In genomic region chr5:132853323-132853722, GRCh38 we compare ENCODE assay signal across 1 cellular context.
TF ChIP-seq lines count a peak whose summit lies in the region.

No MANE protein-coding gene starts in this region.

TF ChIP-seq in HepG2, 621 proteins besides CTCF, POLR2A, EP300 and RAD21 (continues in another document):
- TF ChIP-seq HOXD1 (CRISPR knock-in tag; IDR thresholded peaks at IDR 0.05) (no peak), ZSCAN12 (CRISPR knock-in tag; IDR thresholded peaks at IDR 0.05) (no peak), YEATS4 (CRISPR knock-in tag; IDR thresholded peaks at IDR 0.05; ENCODE audit: borderline replicate concordance) (no peak), RXRA (CRISPR knock-in tag; IDR thresholded peaks at IDR 0.05) (no peak), ZNF34 (CRISPR knock-in tag; IDR thresholded peaks at IDR 0.05; ENCODE audit: borderline replicate concordance) (no peak), NCOA2 (CRISPR knock-in tag; IDR thresholded peaks at IDR 0.05) (peak; percentile 34; the same call in 1 of the 2 replicates), HDAC2 (CRISPR knock-in tag; IDR thresholded peaks at IDR 0.05) (0 out of 2 replicates have a peak, but pooled peaks have one; percentile 14), SMC3 (IDR thresholded peaks at IDR 0.05; ENCODE audit: low read length) (no peak), ZNF121 (CRISPR knock-in tag; IDR thresholded peaks at IDR 0.05) (no peak), SP2 (CRISPR knock-in tag; IDR thresholded peaks at IDR 0.05) (no peak), NKX3-1 (CRISPR knock-in tag; IDR thresholded peaks at IDR 0.05) (no peak), CEBPZ (IDR thresholded peaks at IDR 0.05; ENCODE audit: low read length) (no peak), PPARG (CRISPR knock-in tag; conservative IDR thresholded peaks at IDR 0.05) (no peak), FOXA3 (CRISPR knock-in tag; IDR thresholded peaks at IDR 0.05) (peak; percentile 37; the same call in 1 of the 2 replicates), ZBTB38 (CRISPR knock-in tag; IDR thresholded peaks at IDR 0.05) (no peak), CBX2 (IDR thresholded peaks at IDR 0.05; ENCODE audit: low read depth, low read length) (no peak), CBX2 (CRISPR knock-in tag; IDR thresholded peaks at IDR 0.05; ENCODE audit: low read depth) (no peak), TCF7 (IDR thresholded peaks at IDR 0.05; ENCODE audit: low read depth) (peak; percentile 18; the same call in 1 of the 2 replicates), ZNF792 (CRISPR knock-in tag; IDR thresholded peaks at IDR 0.05) (0 out of 2 replicates have a peak, but pooled peaks have one; percentile 30), ARID5B (CRISPR knock-in tag; IDR thresholded peaks at IDR 0.05) (peak; percentile 44; the same call in 1 of the 2 replicates), TGIF2 (CRISPR knock-in tag; IDR thresholded peaks at IDR 0.05) (no peak), SAP130 (CRISPR knock-in tag; IDR thresholded peaks at IDR 0.05; ENCODE audit: low read depth) (peak; percentile 31), ZNF616 (CRISPR knock-in tag; IDR thresholded peaks at IDR 0.05; ENCODE audit: low read depth) (no peak), EZH2 (conservative IDR thresholded peaks at IDR 0.05; ENCODE audit: low read depth, low read length) (no peak), RARA (CRISPR knock-in tag; IDR thresholded peaks at IDR 0.05) (peak; percentile 46; the same call in 1 of the 2 replicates)
- TF ChIP-seq, protein P1, sequence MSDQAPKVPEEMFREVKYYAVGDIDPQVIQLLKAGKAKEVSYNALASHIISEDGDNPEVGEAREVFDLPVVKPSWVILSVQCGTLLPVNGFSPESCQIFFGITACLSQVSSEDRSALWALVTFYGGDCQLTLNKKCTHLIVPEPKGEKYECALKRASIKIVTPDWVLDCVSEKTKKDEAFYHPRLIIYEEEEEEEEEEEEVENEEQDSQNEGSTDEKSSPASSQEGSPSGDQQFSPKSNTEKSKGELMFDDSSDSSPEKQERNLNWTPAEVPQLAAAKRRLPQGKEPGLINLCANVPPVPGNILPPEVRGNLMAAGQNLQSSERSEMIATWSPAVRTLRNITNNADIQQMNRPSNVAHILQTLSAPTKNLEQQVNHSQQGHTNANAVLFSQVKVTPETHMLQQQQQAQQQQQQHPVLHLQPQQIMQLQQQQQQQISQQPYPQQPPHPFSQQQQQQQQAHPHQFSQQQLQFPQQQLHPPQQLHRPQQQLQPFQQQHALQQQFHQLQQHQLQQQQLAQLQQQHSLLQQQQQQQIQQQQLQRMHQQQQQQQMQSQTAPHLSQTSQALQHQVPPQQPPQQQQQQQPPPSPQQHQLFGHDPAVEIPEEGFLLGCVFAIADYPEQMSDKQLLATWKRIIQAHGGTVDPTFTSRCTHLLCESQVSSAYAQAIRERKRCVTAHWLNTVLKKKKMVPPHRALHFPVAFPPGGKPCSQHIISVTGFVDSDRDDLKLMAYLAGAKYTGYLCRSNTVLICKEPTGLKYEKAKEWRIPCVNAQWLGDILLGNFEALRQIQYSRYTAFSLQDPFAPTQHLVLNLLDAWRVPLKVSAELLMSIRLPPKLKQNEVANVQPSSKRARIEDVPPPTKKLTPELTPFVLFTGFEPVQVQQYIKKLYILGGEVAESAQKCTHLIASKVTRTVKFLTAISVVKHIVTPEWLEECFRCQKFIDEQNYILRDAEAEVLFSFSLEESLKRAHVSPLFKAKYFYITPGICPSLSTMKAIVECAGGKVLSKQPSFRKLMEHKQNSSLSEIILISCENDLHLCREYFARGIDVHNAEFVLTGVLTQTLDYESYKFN (CRISPR knock-in tag; conservative IDR thresholded peaks at IDR 0.05), result 0 out of 2 replicates have a peak, but pooled peaks have one; percentile 38
- TF ChIP-seq, protein P2, sequence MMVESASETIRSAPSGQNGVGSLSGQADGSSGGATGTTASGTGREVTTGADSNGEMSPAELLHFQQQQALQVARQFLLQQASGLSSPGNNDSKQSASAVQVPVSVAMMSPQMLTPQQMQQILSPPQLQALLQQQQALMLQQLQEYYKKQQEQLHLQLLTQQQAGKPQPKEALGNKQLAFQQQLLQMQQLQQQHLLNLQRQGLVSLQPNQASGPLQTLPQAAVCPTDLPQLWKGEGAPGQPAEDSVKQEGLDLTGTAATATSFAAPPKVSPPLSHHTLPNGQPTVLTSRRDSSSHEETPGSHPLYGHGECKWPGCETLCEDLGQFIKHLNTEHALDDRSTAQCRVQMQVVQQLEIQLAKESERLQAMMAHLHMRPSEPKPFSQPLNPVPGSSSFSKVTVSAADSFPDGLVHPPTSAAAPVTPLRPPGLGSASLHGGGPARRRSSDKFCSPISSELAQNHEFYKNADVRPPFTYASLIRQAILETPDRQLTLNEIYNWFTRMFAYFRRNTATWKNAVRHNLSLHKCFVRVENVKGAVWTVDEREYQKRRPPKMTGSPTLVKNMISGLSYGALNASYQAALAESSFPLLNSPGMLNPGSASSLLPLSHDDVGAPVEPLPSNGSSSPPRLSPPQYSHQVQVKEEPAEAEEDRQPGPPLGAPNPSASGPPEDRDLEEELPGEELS (CRISPR knock-in tag; IDR thresholded peaks at IDR 0.05), result peak; percentile 23; the same call in 1 of the 2 replicates
- TF ChIP-seq, protein P3, sequence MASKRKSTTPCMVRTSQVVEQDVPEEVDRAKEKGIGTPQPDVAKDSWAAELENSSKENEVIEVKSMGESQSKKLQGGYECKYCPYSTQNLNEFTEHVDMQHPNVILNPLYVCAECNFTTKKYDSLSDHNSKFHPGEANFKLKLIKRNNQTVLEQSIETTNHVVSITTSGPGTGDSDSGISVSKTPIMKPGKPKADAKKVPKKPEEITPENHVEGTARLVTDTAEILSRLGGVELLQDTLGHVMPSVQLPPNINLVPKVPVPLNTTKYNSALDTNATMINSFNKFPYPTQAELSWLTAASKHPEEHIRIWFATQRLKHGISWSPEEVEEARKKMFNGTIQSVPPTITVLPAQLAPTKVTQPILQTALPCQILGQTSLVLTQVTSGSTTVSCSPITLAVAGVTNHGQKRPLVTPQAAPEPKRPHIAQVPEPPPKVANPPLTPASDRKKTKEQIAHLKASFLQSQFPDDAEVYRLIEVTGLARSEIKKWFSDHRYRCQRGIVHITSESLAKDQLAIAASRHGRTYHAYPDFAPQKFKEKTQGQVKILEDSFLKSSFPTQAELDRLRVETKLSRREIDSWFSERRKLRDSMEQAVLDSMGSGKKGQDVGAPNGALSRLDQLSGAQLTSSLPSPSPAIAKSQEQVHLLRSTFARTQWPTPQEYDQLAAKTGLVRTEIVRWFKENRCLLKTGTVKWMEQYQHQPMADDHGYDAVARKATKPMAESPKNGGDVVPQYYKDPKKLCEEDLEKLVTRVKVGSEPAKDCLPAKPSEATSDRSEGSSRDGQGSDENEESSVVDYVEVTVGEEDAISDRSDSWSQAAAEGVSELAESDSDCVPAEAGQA (IDR thresholded peaks at IDR 0.05; ENCODE audit: low read depth), result no peak
- TF ChIP-seq, protein P3 (CRISPR knock-in tag; IDR thresholded peaks at IDR 0.05; ENCODE audit: borderline replicate concordance), result no peak
- TF ChIP-seq, protein P4, sequence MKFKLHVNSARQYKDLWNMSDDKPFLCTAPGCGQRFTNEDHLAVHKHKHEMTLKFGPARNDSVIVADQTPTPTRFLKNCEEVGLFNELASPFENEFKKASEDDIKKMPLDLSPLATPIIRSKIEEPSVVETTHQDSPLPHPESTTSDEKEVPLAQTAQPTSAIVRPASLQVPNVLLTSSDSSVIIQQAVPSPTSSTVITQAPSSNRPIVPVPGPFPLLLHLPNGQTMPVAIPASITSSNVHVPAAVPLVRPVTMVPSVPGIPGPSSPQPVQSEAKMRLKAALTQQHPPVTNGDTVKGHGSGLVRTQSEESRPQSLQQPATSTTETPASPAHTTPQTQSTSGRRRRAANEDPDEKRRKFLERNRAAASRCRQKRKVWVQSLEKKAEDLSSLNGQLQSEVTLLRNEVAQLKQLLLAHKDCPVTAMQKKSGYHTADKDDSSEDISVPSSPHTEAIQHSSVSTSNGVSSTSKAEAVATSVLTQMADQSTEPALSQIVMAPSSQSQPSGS (CRISPR knock-in tag; IDR thresholded peaks at IDR 0.05), result peak; percentile 53; the same call in 1 of the 2 replicates
- TF ChIP-seq, protein P5, sequence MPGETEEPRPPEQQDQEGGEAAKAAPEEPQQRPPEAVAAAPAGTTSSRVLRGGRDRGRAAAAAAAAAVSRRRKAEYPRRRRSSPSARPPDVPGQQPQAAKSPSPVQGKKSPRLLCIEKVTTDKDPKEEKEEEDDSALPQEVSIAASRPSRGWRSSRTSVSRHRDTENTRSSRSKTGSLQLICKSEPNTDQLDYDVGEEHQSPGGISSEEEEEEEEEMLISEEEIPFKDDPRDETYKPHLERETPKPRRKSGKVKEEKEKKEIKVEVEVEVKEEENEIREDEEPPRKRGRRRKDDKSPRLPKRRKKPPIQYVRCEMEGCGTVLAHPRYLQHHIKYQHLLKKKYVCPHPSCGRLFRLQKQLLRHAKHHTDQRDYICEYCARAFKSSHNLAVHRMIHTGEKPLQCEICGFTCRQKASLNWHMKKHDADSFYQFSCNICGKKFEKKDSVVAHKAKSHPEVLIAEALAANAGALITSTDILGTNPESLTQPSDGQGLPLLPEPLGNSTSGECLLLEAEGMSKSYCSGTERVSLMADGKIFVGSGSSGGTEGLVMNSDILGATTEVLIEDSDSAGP (CRISPR knock-in tag; IDR thresholded peaks at IDR 0.05; ENCODE audit: borderline replicate concordance), result no peak
- TF ChIP-seq, protein P6, sequence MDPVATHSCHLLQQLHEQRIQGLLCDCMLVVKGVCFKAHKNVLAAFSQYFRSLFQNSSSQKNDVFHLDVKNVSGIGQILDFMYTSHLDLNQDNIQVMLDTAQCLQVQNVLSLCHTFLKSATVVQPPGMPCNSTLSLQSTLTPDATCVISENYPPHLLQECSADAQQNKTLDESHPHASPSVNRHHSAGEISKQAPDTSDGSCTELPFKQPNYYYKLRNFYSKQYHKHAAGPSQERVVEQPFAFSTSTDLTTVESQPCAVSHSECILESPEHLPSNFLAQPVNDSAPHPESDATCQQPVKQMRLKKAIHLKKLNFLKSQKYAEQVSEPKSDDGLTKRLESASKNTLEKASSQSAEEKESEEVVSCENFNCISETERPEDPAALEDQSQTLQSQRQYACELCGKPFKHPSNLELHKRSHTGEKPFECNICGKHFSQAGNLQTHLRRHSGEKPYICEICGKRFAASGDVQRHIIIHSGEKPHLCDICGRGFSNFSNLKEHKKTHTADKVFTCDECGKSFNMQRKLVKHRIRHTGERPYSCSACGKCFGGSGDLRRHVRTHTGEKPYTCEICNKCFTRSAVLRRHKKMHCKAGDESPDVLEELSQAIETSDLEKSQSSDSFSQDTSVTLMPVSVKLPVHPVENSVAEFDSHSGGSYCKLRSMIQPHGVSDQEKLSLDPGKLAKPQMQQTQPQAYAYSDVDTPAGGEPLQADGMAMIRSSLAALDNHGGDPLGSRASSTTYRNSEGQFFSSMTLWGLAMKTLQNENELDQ (CRISPR knock-in tag; IDR thresholded peaks at IDR 0.05; ENCODE audit: borderline replicate concordance), result no peak
